In genomic region chr2:178860551-178860950, GRCh38 we compare ENCODE assay signal across 16 cellular contexts. TPM values are rescaled to one million over a fixed set of nuclear protein-coding genes. Genes with fewer than 3 reads are reported as not detected.
DNase-seq lines count a peak whose midpoint lies in the region; ATAC-seq and TF ChIP-seq lines count a peak whose summit lies in the region.
"Had no signal": no experiment of that assay in that cellular context is flagged by ENCODE, and none has a peak within 500 bp of the region (broad histone marks: within the 10 kb centered on the region; RNA-seq: fewer than 3 reads in every experiment).

No MANE protein-coding gene starts in this region.

- H3K27me3 ChIP-seq in brain microvascular endothelial cell (replicated peaks), result no peaks in the 10 kb centered on the region
- no peaks in the 10 kb centered on the region for H3K27me3 ChIP-seq in cardiac muscle cell
- H3K27me3 ChIP-seq in BE2C, result no peaks in the 10 kb centered on the region

- H3K9me3 ChIP-seq in cardiac muscle cell (ENCODE audit: low read depth) (no peaks in the 10 kb centered on the region), BE2C (no peaks in the 10 kb centered on the region)

- no peak for ATAC-seq in activated CD8-positive, alpha-beta T cell treated with anti-CD3 and anti-CD28 coated beads for 36 hours
- no peak for ATAC-seq in natural killer cell treated with Interleukin-12 subunit alpha and Interleukin-12 subunit beta and Interleukin-15 and Interleukin-18, amount 100 ng/mL, for 72 hours
- ATAC-seq: activated naive CD4-positive, alpha-beta T cell treated with anti-CD3 and anti-CD28 coated beads, Interleukin-2, amount 50 U/mL, for 72 hours; PC-3 had no signal

- H3K4me1 ChIP-seq in cardiac muscle cell (ENCODE audit: low read depth) (peaks cover 46% of the 10 kb centered on the region), BE2C (no peaks in the 10 kb centered on the region)

- CTCF ChIA-PET in activated CD8-positive, alpha-beta T cell treated with anti-CD3 and anti-CD28 coated beads for 36 hours (lab: Charles Lee), result no interaction called here

- H3K36me3 ChIP-seq in brain microvascular endothelial cell (replicated peaks) (no peaks in the 10 kb centered on the region), cardiac muscle cell (peaks cover 36% of the 10 kb centered on the region), BE2C (no peaks in the 10 kb centered on the region)

- intact Hi-C loops in activated CD8-positive, alpha-beta T cell treated with anti-CD3 and anti-CD28 coated beads for 36 hours (cut with micrococcal nuclease), result no loop called here

- H3K27ac ChIP-seq in brain microvascular endothelial cell, result no peak overlapping the region
- H3K27ac ChIP-seq in cardiac muscle cell, result peak overlapping the region; percentile 14

- H3K36me3 Mint-ChIP-seq in activated CD8-positive, alpha-beta T cell treated with anti-CD3 and anti-CD28 coated beads for 36 hours (ENCODE audit: low read depth), result peaks cover 2% of the 10 kb centered on the region
- H3K36me3 Mint-ChIP-seq in natural killer cell treated with Interleukin-12 subunit alpha and Interleukin-12 subunit beta and Interleukin-15 and Interleukin-18, amount 100 ng/mL, for 72 hours, result no peaks in the 10 kb centered on the region
- H3K36me3 Mint-ChIP-seq: activated naive CD4-positive, alpha-beta T cell treated with anti-CD3 and anti-CD28 coated beads, Interleukin-2, amount 50 U/mL, for 72 hours had no signal

- POLR2A ChIA-PET in activated CD8-positive, alpha-beta T cell treated with anti-CD3 and anti-CD28 coated beads for 36 hours (lab: Charles Lee), result no interaction called here

- no peaks in the 10 kb centered on the region for H3K4me1 Mint-ChIP-seq in activated CD8-positive, alpha-beta T cell treated with anti-CD3 and anti-CD28 coated beads for 36 hours (ENCODE audit: low read depth)
- no peaks in the 10 kb centered on the region for H3K4me1 Mint-ChIP-seq in natural killer cell treated with Interleukin-12 subunit alpha and Interleukin-12 subunit beta and Interleukin-15 and Interleukin-18, amount 100 ng/mL, for 72 hours (ENCODE audit: low read depth in 2 of 2)
- H3K4me1 Mint-ChIP-seq: B cell had no signal

- in situ Hi-C loops in brain microvascular endothelial cell (cut with HindIII; ENCODE audit: low pct_ligation_motif_present, low sequenced_read_pairs), result no loop called here

- H3K27ac Mint-ChIP-seq in activated CD8-positive, alpha-beta T cell treated with anti-CD3 and anti-CD28 coated beads for 36 hours, result no peak overlapping the region
- no peak overlapping the region for H3K27ac Mint-ChIP-seq in natural killer cell treated with Interleukin-12 subunit alpha and Interleukin-12 subunit beta and Interleukin-15 and Interleukin-18, amount 100 ng/mL, for 72 hours
- H3K27ac Mint-ChIP-seq: activated naive CD4-positive, alpha-beta T cell treated with anti-CD3 and anti-CD28 coated beads, Interleukin-2, amount 50 U/mL, for 72 hours; B cell; H9 had no signal

- H3K27me3 Mint-ChIP-seq in activated CD8-positive, alpha-beta T cell treated with anti-CD3 and anti-CD28 coated beads for 36 hours, result no peaks in the 10 kb centered on the region
- H3K27me3 Mint-ChIP-seq in natural killer cell treated with Interleukin-12 subunit alpha and Interleukin-12 subunit beta and Interleukin-15 and Interleukin-18, amount 100 ng/mL, for 72 hours, result peaks cover 0 to 2% of the 10 kb centered on the region in 2 donors
- H3K27me3 Mint-ChIP-seq: B cell had no signal

- no peak overlapping the region for H3K4me3 Mint-ChIP-seq in activated CD8-positive, alpha-beta T cell treated with anti-CD3 and anti-CD28 coated beads for 36 hours
- H3K4me3 Mint-ChIP-seq in natural killer cell treated with Interleukin-12 subunit alpha and Interleukin-12 subunit beta and Interleukin-15 and Interleukin-18, amount 100 ng/mL, for 72 hours, result no peak overlapping the region
- H3K4me3 Mint-ChIP-seq: B cell, H9 had no signal

- H3K4me3 ChIP-seq in brain microvascular endothelial cell (ENCODE audit: low read depth, low read length) (no peak overlapping the region), cardiac muscle cell (no peak overlapping the region), BE2C (ENCODE audit: low read depth, low read length) (no peak overlapping the region)

- TF ChIP-seq CTCF in brain microvascular endothelial cell (IDR thresholded peaks at IDR 0.05; ENCODE audit: low read depth, low read length, missing control alignments), result peak; percentile 29
- peak; percentile 39 for TF ChIP-seq CTCF in cardiac muscle cell (IDR thresholded peaks at IDR 0.05; ENCODE audit: low read depth, low read length)
- no peak for TF ChIP-seq CTCF in BE2C (IDR thresholded peaks at IDR 0.05; ENCODE audit: low read depth, low read length)
- no peak for TF ChIP-seq CTCF in activated CD8-positive, alpha-beta T cell treated with anti-CD3 and anti-CD28 coated beads for 36 hours (IDR thresholded peaks at IDR 0.05)

- DNase-seq in GM03348 (ENCODE audit: low spot score) (peak; percentile 19), brain microvascular endothelial cell (no peak), cardiac muscle cell (ENCODE audit: low read depth in 1 of 2, low spot score in 1 of 2) (peak in 1 of 2 donors; percentile 77), pons (ENCODE audit: low spot score) (peak; percentile 65), BE2C (no peak), HuH-7 (ENCODE audit: low spot score) (no peak)
- DNase-seq in activated CD8-positive, alpha-beta T cell treated with anti-CD3 and anti-CD28 coated beads for 36 hours, result no peak
- DNase-seq in natural killer cell treated with Interleukin-12 subunit alpha and Interleukin-12 subunit beta and Interleukin-15 and Interleukin-18, amount 100 ng/mL, for 72 hours (ENCODE audit: low spot score), result no peak
- DNase-seq: erythroblast, H9, NCI-H1417, NCI-H524, PC-3 had no signal

- no peaks in the 10 kb centered on the region for H3K9me3 Mint-ChIP-seq in activated CD8-positive, alpha-beta T cell treated with anti-CD3 and anti-CD28 coated beads for 36 hours
- no peaks in the 10 kb centered on the region for H3K9me3 Mint-ChIP-seq in natural killer cell treated with Interleukin-12 subunit alpha and Interleukin-12 subunit beta and Interleukin-15 and Interleukin-18, amount 100 ng/mL, for 72 hours
- H3K9me3 Mint-ChIP-seq: activated naive CD4-positive, alpha-beta T cell treated with anti-CD3 and anti-CD28 coated beads, Interleukin-2, amount 50 U/mL, for 72 hours; H9 had no signal

RNA-seq across cellular contexts. Expression of gene TTN, which starts 53.3 kb away (rescaled TPM):
- total RNA-seq in cardiac muscle cell, result 473 and 1,214 TPM in 2 replicates
- polyA plus RNA-seq in cardiac muscle cell, result 1,208 and 1,558 TPM in 2 replicates
- 0.08 TPM for polyA plus RNA-seq in BE2C (2012; ENCODE audit: insufficient read depth, insufficient read length, low read depth)
- 1 to 10 TPM; 2.8 to 4.3 TPM for total RNA-seq in activated CD8-positive, alpha-beta T cell treated with anti-CD3 and anti-CD28 coated beads for 36 hours
- 1 to 10 TPM in 1 of 2 donors, under 1 TPM in 1; 0.07 to 2.1 TPM for total RNA-seq in natural killer cell treated with Interleukin-12 subunit alpha and Interleukin-12 subunit beta and Interleukin-15 and Interleukin-18, amount 100 ng/mL, for 72 hours
- total RNA-seq: osteocyte had no signal

Comparison
In these comparisons a context has a peak if more than half of its experiments do, and no peak if none do; other contexts are left out.
1. DNase-seq: peak in GM03348 (single experiment) and pons (single experiment); none in brain microvascular endothelial cell (single experiment), BE2C (single experiment), HuH-7 (single experiment), activated CD8-positive, alpha-beta T cell treated with anti-CD3 and anti-CD28 coated beads for 36 hours (single experiment) and natural killer cell treated with Interleukin-12 subunit alpha and Interleukin-12 subunit beta and Interleukin-15 and Interleukin-18, amount 100 ng/mL, for 72 hours (single experiment).
2. CTCF ChIP-seq: peak in brain microvascular endothelial cell (single experiment) and cardiac muscle cell (single experiment); none in BE2C (single experiment) and activated CD8-positive, alpha-beta T cell treated with anti-CD3 and anti-CD28 coated beads for 36 hours (single experiment).
3. RNA of gene TTN, which starts 53.3 kb away (total RNA-seq): 473 to 1,214 TPM in cardiac muscle cell; 2.8 to 4.3 TPM in activated CD8-positive, alpha-beta T cell treated with anti-CD3 and anti-CD28 coated beads for 36 hours and 0.07 to 2.1 TPM in natural killer cell treated with Interleukin-12 subunit alpha and Interleukin-12 subunit beta and Interleukin-15 and Interleukin-18, amount 100 ng/mL, for 72 hours; every median in the first group is over 10 times any median in the second.